9 cellular contexts compared by ENCODE assay signal in the genomic region with DNA sequence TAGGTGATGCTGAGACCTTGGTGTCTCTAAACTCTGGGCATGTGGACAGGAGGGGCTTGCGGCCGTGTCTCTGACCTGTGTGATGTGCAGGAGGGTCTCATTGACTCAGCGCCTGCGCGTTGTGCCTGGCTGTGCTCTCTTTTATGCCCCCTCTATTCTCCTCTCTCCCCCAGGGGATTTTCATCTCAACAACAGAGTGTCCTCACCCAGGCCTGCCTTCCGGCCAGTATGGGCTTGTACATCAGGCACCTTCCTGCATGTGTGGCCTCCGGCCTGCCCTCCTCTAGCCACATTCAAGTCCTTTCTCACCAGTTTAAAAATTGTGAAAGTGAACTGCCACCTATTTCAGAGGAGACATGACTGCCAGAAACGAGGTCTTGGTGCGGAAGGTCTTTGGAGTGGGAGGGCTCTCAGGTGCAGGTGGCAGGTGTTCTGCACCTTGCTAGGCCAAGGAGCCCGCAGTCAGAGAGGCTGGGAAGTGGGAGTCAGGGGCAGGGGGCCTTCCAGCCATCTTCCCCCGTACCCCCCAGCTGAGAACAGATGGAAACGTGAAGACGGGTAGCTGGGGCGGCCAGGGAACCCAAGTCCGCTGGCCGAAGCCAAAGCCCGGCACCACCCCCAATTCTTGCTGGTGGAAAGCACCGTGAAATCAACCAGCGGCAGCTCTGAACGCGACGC. TPM values are rescaled to one million over a fixed set of nuclear protein-coding genes. Genes with fewer than 3 reads are reported as not detected.
DNase-seq lines count a peak whose midpoint lies in the region; ATAC-seq, FAIRE-seq and TF ChIP-seq lines count a peak whose summit lies in the region.
"Had no signal": no experiment of that assay in that cellular context is flagged by ENCODE, and none has a peak within 500 bp of the region (broad histone marks: within the 10 kb centered on the region; RNA-seq: fewer than 3 reads in every experiment).

No MANE protein-coding gene starts in this region.

- H3K4me3 Mint-ChIP-seq in HFFc6 (peak overlapping the region; percentile 63), brain (peak overlapping the region; percentile 78 to 82 (median 80))

- H3K27me3 Mint-ChIP-seq in HFFc6 (ENCODE audit: insufficient read depth) (no peaks in the 10 kb centered on the region; the same call in none of the 2 replicates), brain (peaks cover 4% of the 10 kb centered on the region)

- H3K27me3 ChIP-seq in muscle layer of colon (ENCODE audit: control insufficient read depth in 1 of 2, insufficient read depth in 2 of 2, low read length in 2 of 2), result no peaks in the 10 kb centered on the region

- WGBS in A549 (ENCODE audit: missing lambda C conversion rate), result 69% methylated on average over 17 of the region's 22 CpGs

- TF ChIP-seq CTCF in A549 (IDR thresholded peaks at IDR 0.05) (no peak), HFFc6 (IDR thresholded peaks at IDR 0.05) (no peak), brain (conservative IDR thresholded peaks at IDR 0.05) (peak in 1 of 2 experiments; percentile 51)

- peak overlapping the region; percentile 77 for H3K4me3 ChIP-seq in A549
- peak overlapping the region in 1 of 2 donors; percentile 7 for H3K4me3 ChIP-seq in muscle layer of colon (ENCODE audit: low read depth in 1 of 2, low read length in 2 of 2)

- H3K36me3 Mint-ChIP-seq in HFFc6 (ENCODE audit: low read depth) (peaks cover 5% of the 10 kb centered on the region; the same call in 1 of the 2 replicates), brain (peaks cover 71% of the 10 kb centered on the region)

- CTCF ChIA-PET in A549 (lab: Yijun Ruan, JAX), result interaction anchor here (0.8 to 4.7 kb wide), 23 partner anchors 8 to 235 kb away, joined by 3 to 58 read pairs (median 6); partner anchors contain the start of genes ZDHHC4 and ZNF12

- H3K4me1 ChIP-seq in A549 (peaks cover 11% of the 10 kb centered on the region), muscle layer of colon (ENCODE audit: insufficient read depth, low read length) (peaks cover 8% of the 10 kb centered on the region)

- no peak for TF ChIP-seq EP300 in A549 (IDR thresholded peaks at IDR 0.05)

- H3K36me3 ChIP-seq in muscle layer of colon (ENCODE audit: insufficient read depth, low read length), result peaks cover 38% of the 10 kb centered on the region

- no peak for FAIRE-seq in A549 (lab: Jason Lieb, UNC)

- DNase-seq in A549 (ENCODE audit: low read depth in 1 of 2, low spot score in 1 of 2) (no peak), HFFc6 (no peak), NCI-H1417 (lab: John Stamatoyannopoulos, UW) (no peak), A172 (ENCODE audit: low spot score) (no peak)

- H3K4me2 ChIP-seq in A549, result peak overlapping the region; percentile 90

- no peak for TF ChIP-seq RAD21 in A549 (conservative IDR thresholded peaks at IDR 0.05 in 1 of 2, IDR thresholded peaks at IDR 0.05 in 1 of 2)

- no peak overlapping the region for H3K27ac Mint-ChIP-seq in HFFc6
- peak overlapping the region in 4 of 5 experiments; percentile 75 to 91 (median 86) for H3K27ac Mint-ChIP-seq in brain

- H3K4me1 Mint-ChIP-seq in HFFc6 (ENCODE audit: low read depth) (peaks cover 6% of the 10 kb centered on the region), brain (peaks cover 22% of the 10 kb centered on the region)

- H3K27ac ChIP-seq in A549 (peak overlapping the region; percentile 89 to 92; a peak in 4 of 6 replicates), muscle layer of colon (ENCODE audit: low read depth, low read length) (peak overlapping the region; percentile 63)

- no peaks in the 10 kb centered on the region for H3K9me3 Mint-ChIP-seq in HFFc6
- H3K9me3 Mint-ChIP-seq in brain, result no peaks in the 10 kb centered on the region

- ATAC-seq in A549 (no peak), HG03039 (IDR thresholded peaks at IDR 0.05; ENCODE audit: unreplicated experiment) (no peak), HG03159 (IDR thresholded peaks at IDR 0.05; ENCODE audit: unreplicated experiment) (no peak)

- H3K9me3 ChIP-seq in A549, result no peaks in the 10 kb centered on the region
- H3K9me3 ChIP-seq in muscle layer of colon (ENCODE audit: low read length), result no peaks in the 10 kb centered on the region

- POLR2A ChIA-PET in A549 (lab: Yijun Ruan, JAX), result interaction anchor here (1.0 to 2.0 kb wide), 5 partner anchors 9 to 341 kb away, joined by 3 to 15 read pairs (median 7); partner anchors contain the start of gene ZDHHC4

- no peak for TF ChIP-seq POLR2A in A549 (IDR thresholded peaks at IDR 0.05; ENCODE audit: low read length)

- no peak overlapping the region for H3K9ac ChIP-seq in muscle layer of colon (ENCODE audit: low read length)

TF ChIP-seq in A549, 52 proteins besides CTCF, POLR2A, EP300 and RAD21:
- TF ChIP-seq HEYL (CRISPR knock-in tag; IDR thresholded peaks at IDR 0.05) (no peak), HOXA7 (CRISPR knock-in tag; IDR thresholded peaks at IDR 0.05) (no peak), POLR2AphosphoS2 (conservative IDR thresholded peaks at IDR 0.05; ENCODE audit: low read length) (no peak), HDAC2 (IDR thresholded peaks at IDR 0.05) (no peak)

RNA-seq across cellular contexts. Expression of gene INTS15, which starts 0.5 kb away (rescaled TPM):
- 23.4 and 26.1 TPM in 2 replicates for polyA plus RNA-seq in A549 (2011; rRNA removed)
- polyA plus RNA-seq in A549 (2012; cell fraction: cytosol; rRNA removed), result 23.7 and 24.5 TPM in 2 replicates
- polyA plus RNA-seq in A549 (2012; cell fraction: nucleus; rRNA removed), result 26.2 and 31.6 TPM in 2 replicates
- polyA plus RNA-seq in A549 (2017; fragmentation: RNase III; extraction: RNeasy Plus Mini Kit Qiagen cat#74134 plus additional on column Dnase treatment), result 13.6 to 14.7 TPM (median 14.5 TPM) in 3 replicates
- 21.3 and 23.8 TPM in 2 replicates for polyA minus RNA-seq in A549 (2011; rRNA and poly(A)+ RNA removed)
- total RNA-seq in HFFc6 (2021; fragmentation: NEBNext Ultra II Directional; extraction: Animal tissue kit (Norgen Biotek cat#: 25700)), result 10 to 100 TPM; 14.9 to 17.9 (median 17.4) TPM
- polyA plus RNA-seq in brain (ENCODE audit: insufficient read depth, low read depth, low replicate concordance), result 37.9 TPM
- total RNA-seq in A172 (2014; rRNA removed; shearing (Covaris generic)), result 28.3 and 30.0 TPM in 2 replicates

RNA-seq across cellular contexts. Expression of gene ZDHHC4, which starts 12.0 kb away (rescaled TPM):
- polyA plus RNA-seq in A549 (2011; rRNA removed), result 118 and 149 TPM in 2 replicates
- 63.7 and 69.6 TPM in 2 replicates for polyA plus RNA-seq in A549 (2012; cell fraction: cytosol; rRNA removed)
- polyA plus RNA-seq in A549 (2012; cell fraction: nucleus; rRNA removed), result 43.7 and 74.3 TPM in 2 replicates
- polyA plus RNA-seq in A549 (2017; fragmentation: RNase III; extraction: RNeasy Plus Mini Kit Qiagen cat#74134 plus additional on column Dnase treatment), result 37.0 to 43.3 TPM (median 42.8 TPM) in 3 replicates
- 128 and 141 TPM in 2 replicates for polyA minus RNA-seq in A549 (2011; rRNA and poly(A)+ RNA removed)
- total RNA-seq in HFFc6 (2021; fragmentation: NEBNext Ultra II Directional; extraction: Animal tissue kit (Norgen Biotek cat#: 25700)), result 10 to 100 TPM; 18.4 to 27.7 (median 25.2) TPM
- polyA plus RNA-seq in brain (ENCODE audit: insufficient read depth, low read depth, low replicate concordance), result 101 TPM
- total RNA-seq in A172 (2014; rRNA removed; shearing (Covaris generic)), result 66.0 and 69.1 TPM in 2 replicates

RNA-seq across cellular contexts. Expression of gene ZNF853, which starts 26.1 kb away (rescaled TPM):
- polyA plus RNA-seq in A549 (2011; rRNA removed) (2.2 and 2.7 TPM in 2 replicates), A549 (2017; fragmentation: RNase III; extraction: RNeasy Plus Mini Kit Qiagen cat#74134 plus additional on column Dnase treatment) (1.6 to 2.1 TPM (median 1.8 TPM) in 3 replicates), brain (ENCODE audit: insufficient read depth, low read depth, low replicate concordance) (19.3 TPM)
- polyA plus RNA-seq in A549 (2012; cell fraction: cytosol; rRNA removed), result 1.5 and 2.7 TPM in 2 replicates
- polyA plus RNA-seq in A549 (2012; cell fraction: nucleus; rRNA removed), result 1.6 and 1.7 TPM in 2 replicates
- 6.8 and 8.7 TPM in 2 replicates for polyA minus RNA-seq in A549 (2011; rRNA and poly(A)+ RNA removed)
- total RNA-seq in HFFc6 (2021; fragmentation: NEBNext Ultra II Directional; extraction: Animal tissue kit (Norgen Biotek cat#: 25700)), result under 1 TPM in 3 of 6 experiments, not detected in 3; 0.05 to 0.07 (median 0.06) TPM
- 4.3 and 5.4 TPM in 2 replicates for total RNA-seq in A172 (2014; rRNA removed; shearing (Covaris generic))

RNA-seq across cellular contexts. Expression of gene GRID2IP, which starts 38.0 kb away (rescaled TPM):
- polyA plus RNA-seq in A549 (2011; rRNA removed) (0.03 TPM in 1 of 2 replicates, not detected in the other), A549 (2017; fragmentation: RNase III; extraction: RNeasy Plus Mini Kit Qiagen cat#74134 plus additional on column Dnase treatment) (0.03 TPM in 1 of 3 replicates, not detected in the others), brain (ENCODE audit: insufficient read depth, low read depth, low replicate concordance) (0.25 TPM)
- 0.01 TPM in 1 of 2 replicates, not detected in the other for polyA plus RNA-seq in A549 (2012; cell fraction: cytosol; rRNA removed)
- polyA plus RNA-seq in A549 (2012; cell fraction: nucleus; rRNA removed), result 0.02 TPM in 1 of 2 replicates, not detected in the other
- not detected in 2 replicates for polyA minus RNA-seq in A549 (2011; rRNA and poly(A)+ RNA removed)
- not detected for total RNA-seq in HFFc6 (2021; fragmentation: NEBNext Ultra II Directional; extraction: Animal tissue kit (Norgen Biotek cat#: 25700))
- total RNA-seq in A172 (2014; rRNA removed; shearing (Covaris generic)), result 0.03 and 0.22 TPM in 2 replicates
- total RNA-seq: pulmonary artery endothelial cell had no signal

RNA-seq across cellular contexts. Expression of gene ZNF316, which starts 47.8 kb away (rescaled TPM):
- 6.3 and 7.5 TPM in 2 replicates for polyA plus RNA-seq in A549 (2011; rRNA removed)
- polyA plus RNA-seq in A549 (2012; cell fraction: cytosol; rRNA removed), result 5.0 and 7.1 TPM in 2 replicates
- 21.7 and 28.7 TPM in 2 replicates for polyA plus RNA-seq in A549 (2012; cell fraction: nucleus; rRNA removed)
- polyA plus RNA-seq in A549 (2017; fragmentation: RNase III; extraction: RNeasy Plus Mini Kit Qiagen cat#74134 plus additional on column Dnase treatment), result 16.5 to 21.2 TPM (median 18.9 TPM) in 3 replicates
- 5.7 and 5.8 TPM in 2 replicates for polyA minus RNA-seq in A549 (2011; rRNA and poly(A)+ RNA removed)
- total RNA-seq in HFFc6 (2021; fragmentation: NEBNext Ultra II Directional; extraction: Animal tissue kit (Norgen Biotek cat#: 25700)), result 10 to 100 TPM; 13.4 to 17.0 (median 15.0) TPM
- 22.0 TPM for polyA plus RNA-seq in brain (ENCODE audit: insufficient read depth, low read depth, low replicate concordance)
- 7.7 and 20.4 TPM in 2 replicates for total RNA-seq in A172 (2014; rRNA removed; shearing (Covaris generic))
